In the genomic region with DNA sequence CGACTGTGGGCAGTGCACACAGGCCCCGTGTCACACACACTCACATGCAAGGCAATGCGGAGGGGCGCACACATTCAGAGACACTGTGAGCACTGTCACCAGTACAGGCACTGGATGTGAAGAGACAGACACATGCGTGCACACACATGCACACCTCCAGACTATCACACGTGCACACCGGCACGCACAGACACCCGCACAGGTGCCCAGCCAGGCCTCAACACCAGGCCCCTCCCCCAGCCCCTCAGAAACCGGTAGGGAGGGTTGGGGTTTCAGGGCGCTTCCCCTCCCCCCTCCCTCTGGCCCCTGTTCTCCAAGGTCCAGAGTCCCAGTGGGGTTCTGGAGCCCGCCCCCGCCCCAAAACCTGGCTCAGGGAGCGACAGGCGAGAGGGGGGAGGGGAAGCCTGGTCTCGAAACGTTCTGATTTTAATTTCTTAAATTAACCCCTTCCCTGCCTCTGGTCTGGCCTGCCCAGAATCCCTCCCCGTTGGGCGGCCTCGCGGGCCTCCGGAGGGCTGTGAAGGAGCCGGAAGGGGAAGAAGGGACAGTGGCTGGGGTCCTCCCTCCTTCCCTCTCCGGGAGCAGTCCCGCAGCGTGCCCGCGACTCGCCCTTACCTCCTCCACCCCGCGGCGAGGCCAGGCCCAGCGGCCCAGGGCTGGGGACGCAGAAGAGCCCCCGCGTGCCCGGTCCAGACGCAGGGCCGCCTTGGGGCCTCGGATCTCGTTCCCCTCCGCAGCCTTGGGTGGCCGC, we compare ENCODE assay signal across 8 cellular contexts. TPM values are rescaled to one million over a fixed set of nuclear protein-coding genes. Genes with fewer than 3 reads are reported as not detected.
DNase-seq lines count a peak whose midpoint lies in the region; ATAC-seq and TF ChIP-seq lines count a peak whose summit lies in the region.

No MANE protein-coding gene starts in this region.

- CTCF ChIA-PET in activated naive CD4-positive, alpha-beta T cell treated with anti-CD3 and anti-CD28 coated beads, Interleukin-2, amount 10 ng/mL, durations not matched to agents 7 days and 5 days (lab: Charles Lee): no interaction called here

- H3K36me3 ChIP-seq in GM06990 (ENCODE audit: control insufficient read depth, insufficient read depth, low read length): peaks cover 2% of the 10 kb centered on the region
- H3K36me3 ChIP-seq in smooth muscle cell (ENCODE audit: low read depth): no peaks in the 10 kb centered on the region

- H3K79me2 ChIP-seq in smooth muscle cell (ENCODE audit: low read depth): no peaks in the 10 kb centered on the region

- in situ Hi-C loops in KBM-7 (cut with MboI; ENCODE audit: low pct_unique_long_range_greater_than_20kb, low sequenced_read_pairs): no loop called here

- no peaks in the 10 kb centered on the region for H3K9me3 ChIP-seq in right cardiac atrium (ENCODE audit: control insufficient read depth, low read length)
- H3K9me3 ChIP-seq in smooth muscle cell (replicated peaks; ENCODE audit: low read depth): no peaks in the 10 kb centered on the region

- peak overlapping the region; percentile 85 for H3K4me3 Mint-ChIP-seq in activated naive CD4-positive, alpha-beta T cell treated with anti-CD3 and anti-CD28 coated beads, Interleukin-2, amount 10 ng/mL, durations not matched to agents 7 days and 5 days

- TF ChIP-seq CTCF in GM06990 (IDR thresholded peaks at IDR 0.05; ENCODE audit: insufficient read depth, low read length, poor library complexity, severe bottlenecking) (no peak), smooth muscle cell (IDR thresholded peaks at IDR 0.05; ENCODE audit: borderline replicate concordance, insufficient read depth, poor library complexity, severe bottlenecking) (no peak)

- H3K9ac ChIP-seq in smooth muscle cell (ENCODE audit: low read depth): no peak overlapping the region

- H3K9me3 Mint-ChIP-seq in activated naive CD4-positive, alpha-beta T cell treated with anti-CD3 and anti-CD28 coated beads, Interleukin-2, amount 10 ng/mL, durations not matched to agents 7 days and 5 days: no peaks in the 10 kb centered on the region

- no peaks in the 10 kb centered on the region; the same call in 1 of the 2 replicates for H3K27me3 ChIP-seq in GM06990 (replicated peaks; ENCODE audit: control insufficient read depth, insufficient read depth, low read length)
- no peaks in the 10 kb centered on the region for H3K27me3 ChIP-seq in right cardiac atrium (ENCODE audit: control insufficient read depth, insufficient read depth)
- peaks cover 43% of the 10 kb centered on the region for H3K27me3 ChIP-seq in smooth muscle cell (ENCODE audit: low read depth)

- intact Hi-C loops in right cardiac atrium (cut with DNase I): no loop called here

- WGBS in right cardiac atrium: 6% methylated on average over 43 of the region's 43 CpGs
- WGBS in smooth muscle cell (ENCODE audit: low lambda C conversion rate): 10% methylated on average over 41 of the region's 43 CpGs

- H3K27ac ChIP-seq in right cardiac atrium (ENCODE audit: low read length) (no peak overlapping the region), smooth muscle cell (ENCODE audit: low read depth) (no peak overlapping the region)

- H3K4me3 ChIP-seq in GM06990 (replicated peaks; ENCODE audit: low read depth, low read length) (peak overlapping the region; percentile 89), right cardiac atrium (ENCODE audit: low read length) (peak overlapping the region; percentile 79), smooth muscle cell (peak overlapping the region; percentile 86)

- H3K36me3 Mint-ChIP-seq in activated naive CD4-positive, alpha-beta T cell treated with anti-CD3 and anti-CD28 coated beads, Interleukin-2, amount 10 ng/mL, durations not matched to agents 7 days and 5 days: peaks cover 6% of the 10 kb centered on the region

- ATAC-seq in GM21528 (IDR thresholded peaks at IDR 0.05; ENCODE audit: low FRiP score, unreplicated experiment) (peak; percentile 28), right cardiac atrium (peak; percentile 34 to 39), GM18520 (IDR thresholded peaks at IDR 0.05; ENCODE audit: unreplicated experiment) (no peak)

- H3K4me2 ChIP-seq in smooth muscle cell: peak overlapping the region; percentile 98

- no peak overlapping the region for H3K27ac Mint-ChIP-seq in activated naive CD4-positive, alpha-beta T cell treated with anti-CD3 and anti-CD28 coated beads, Interleukin-2, amount 10 ng/mL, durations not matched to agents 7 days and 5 days

- H4K20me1 ChIP-seq in smooth muscle cell (ENCODE audit: low read depth): no peaks in the 10 kb centered on the region

- H2AFZ ChIP-seq in smooth muscle cell (ENCODE audit: low read depth): peak overlapping the region; percentile 95

- H3K4me1 Mint-ChIP-seq in activated naive CD4-positive, alpha-beta T cell treated with anti-CD3 and anti-CD28 coated beads, Interleukin-2, amount 10 ng/mL, durations not matched to agents 7 days and 5 days: peaks cover 24% of the 10 kb centered on the region

- no peaks in the 10 kb centered on the region for H3F3A ChIP-seq in smooth muscle cell (ENCODE audit: low read depth)

- H3K27me3 Mint-ChIP-seq in activated naive CD4-positive, alpha-beta T cell treated with anti-CD3 and anti-CD28 coated beads, Interleukin-2, amount 10 ng/mL, durations not matched to agents 7 days and 5 days: peaks cover 14% of the 10 kb centered on the region

- H3K4me1 ChIP-seq in right cardiac atrium (ENCODE audit: control insufficient read depth, insufficient read depth, low read length): no peaks in the 10 kb centered on the region
- no peaks in the 10 kb centered on the region for H3K4me1 ChIP-seq in smooth muscle cell (ENCODE audit: low read depth)

- peak; percentile 49 for DNase-seq in GM06990 (ENCODE audit: extremely low read depth, insufficient read length)
- DNase-seq in KBM-7: peak; percentile 59
- DNase-seq in activated naive CD4-positive, alpha-beta T cell treated with anti-CD3 and anti-CD28 coated beads, Interleukin-2, amount 10 ng/mL, durations not matched to agents 7 days and 5 days: peak; percentile 46
- DNase-seq in right cardiac atrium: peak in 2 of 3 donors; percentile 41 to 52
- no peak for DNase-seq in smooth muscle cell (lab: John Stamatoyannopoulos, UW; ENCODE audit: unreplicated experiment)
- DNase-seq in T1000 (lab: John Stamatoyannopoulos, UW): no peak

RNA-seq across cellular contexts. Expression of gene FBXO41, which starts 0.6 kb away (rescaled TPM):
- total RNA-seq in right cardiac atrium (1 to 10 TPM; 1.8 to 3.5 (median 2.3) TPM), smooth muscle cell (1.2 and 2.4 TPM in 2 replicates)
- polyA plus RNA-seq in right cardiac atrium (1.8 TPM), smooth muscle cell (1.00 and 3.0 TPM in 2 replicates)

RNA-seq across cellular contexts. Expression of gene EGR4, which starts 9.6 kb away (rescaled TPM):
- not detected for total RNA-seq in right cardiac atrium
- 0.48 TPM for polyA plus RNA-seq in right cardiac atrium
- total RNA-seq in smooth muscle cell: 0.99 and 2.3 TPM in 2 replicates
- 7.2 and 9.2 TPM in 2 replicates for polyA plus RNA-seq in smooth muscle cell

RNA-seq across cellular contexts. Expression of gene CCT7, which starts 49.6 kb away (rescaled TPM):
- total RNA-seq in right cardiac atrium (100 to 1,000 TPM; 190 to 226 (median 213) TPM), smooth muscle cell (164 and 197 TPM in 2 replicates)
- polyA plus RNA-seq in right cardiac atrium (210 TPM), smooth muscle cell (212 and 225 TPM in 2 replicates)

RNA-seq across cellular contexts. Expression of gene PRADC1, which starts 50.7 kb away (rescaled TPM):
- total RNA-seq in right cardiac atrium: 10 to 100 TPM; 73.7 to 91.3 (median 82.5) TPM
- polyA plus RNA-seq in right cardiac atrium: 134 TPM
- total RNA-seq in smooth muscle cell: 24.0 and 28.3 TPM in 2 replicates
- 47.6 and 51.4 TPM in 2 replicates for polyA plus RNA-seq in smooth muscle cell

Comparison
In these comparisons a context has a peak if more than half of its experiments do, and no peak if none do; other contexts are left out.
1. DNase-seq: peak in GM06990 (single experiment), KBM-7 (single experiment), activated naive CD4-positive, alpha-beta T cell treated with anti-CD3 and anti-CD28 coated beads, Interleukin-2, amount 10 ng/mL, durations not matched to agents 7 days and 5 days (single experiment) and right cardiac atrium (2 of 3); none in smooth muscle cell (single experiment) and T1000 (single experiment).
2. Peak in every context shown above with its lines, with median percentiles within 50 percentile points of each other: H3K4me3 ChIP-seq.